Comparison of ENCODE assay signal across 23 cellular contexts in the genomic region with DNA sequence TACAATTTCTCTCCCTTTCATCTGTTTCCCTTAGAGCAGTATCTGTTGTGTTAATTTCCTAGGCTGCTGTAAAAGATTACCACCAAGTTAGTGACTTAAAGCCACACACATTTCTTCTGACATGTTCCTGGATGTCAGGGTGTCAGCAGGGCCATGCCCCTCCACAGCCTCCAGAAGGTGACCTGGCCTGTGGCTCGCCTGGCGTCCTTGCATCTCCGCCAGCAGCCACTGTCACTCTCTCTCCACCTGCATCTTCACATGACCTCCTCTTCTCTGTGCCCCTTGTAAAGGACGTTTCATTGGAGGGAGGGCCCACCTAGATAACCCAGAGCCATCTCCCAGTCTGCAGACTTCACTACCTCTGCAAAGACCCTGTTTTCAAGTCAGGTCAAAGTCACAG.
"Had no signal": no experiment of that assay in that cellular context is flagged by ENCODE, and none has a peak within 500 bp of the region (broad histone marks: within the 10 kb centered on the region; RNA-seq: fewer than 3 reads in every experiment).

No MANE protein-coding gene starts in this region.

- H3K4me3 ChIP-seq: SJSA1, SK-N-MC had no signal

- ATAC-seq: HepG2 had no signal

- FAIRE-seq: HepG2, RCC 7860 had no signal

- DNase-seq: IMR-90, Kasumi-1, KG1, MM.1S, NCI-H1092 treated with DMSO at 0.1 percent for 48 hours, NCI-H1436, NCI-H187, NCI-H2029, NCI-H2081 treated with DMSO at 0.1 percent for 48 hours, NCI-H2171, NCI-H226, NCI-H446, NCI-H510A, NCI-H524 treated with DMSO at 0.1 percent for 48 hours, NCI-H69, NCI-H774, Right ventricle myocardium superior, RPMI8226, SIG-M5 had no signal

- H3K4me1 ChIP-seq: SJSA1 had no signal

- H3K9me3 ChIP-seq: SJSA1 had no signal

- H3K36me3 ChIP-seq: SJSA1 had no signal

- H3K27ac ChIP-seq: SJSA1, SK-N-MC had no signal
